9 cellular contexts compared by ENCODE assay signal in the genomic region with DNA sequence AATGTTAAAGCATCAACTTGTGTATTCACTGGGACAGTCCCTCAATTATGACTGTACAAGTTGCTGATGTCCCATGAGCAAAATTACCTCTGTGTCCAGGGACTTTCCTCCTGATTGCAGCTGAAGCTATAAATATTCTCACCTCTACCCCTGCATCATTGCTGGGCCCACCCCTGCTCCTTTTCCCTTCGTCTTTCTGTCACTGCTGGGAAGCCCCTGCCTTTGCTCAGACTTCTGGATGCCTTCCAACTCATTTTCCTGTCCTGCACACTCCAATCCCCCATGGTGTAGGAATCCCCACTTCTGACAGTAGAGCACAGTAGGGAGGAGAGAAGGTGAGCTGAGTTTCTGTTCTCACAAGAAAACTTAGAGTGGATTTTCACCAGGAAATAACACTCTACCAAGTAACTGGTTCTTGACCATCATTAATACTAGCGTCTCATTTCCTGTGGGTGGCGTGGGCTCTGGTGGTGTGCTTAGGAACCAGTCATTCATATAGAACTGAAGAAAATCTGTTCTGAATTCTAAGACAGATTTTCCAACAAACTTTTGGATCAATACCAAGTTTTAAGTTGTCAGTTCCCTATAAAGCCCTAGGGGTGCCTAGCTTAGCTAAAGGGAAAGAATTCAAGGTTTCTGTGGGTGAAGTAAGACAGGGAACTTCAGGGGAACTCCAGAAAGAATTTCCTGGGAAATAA.
DNase-seq lines count a peak whose midpoint lies in the region; ATAC-seq lines count a peak whose summit lies in the region.
"Had no signal": no experiment of that assay in that cellular context is flagged by ENCODE, and none has a peak within 500 bp of the region (broad histone marks: within the 10 kb centered on the region; RNA-seq: fewer than 3 reads in every experiment).

No MANE protein-coding gene starts in this region.

- H3K27ac Mint-ChIP-seq in activated CD4-positive, alpha-beta memory T cell treated with anti-CD3 and anti-CD28 coated beads for 36 hours: peak overlapping the region; percentile 70
- H3K27ac Mint-ChIP-seq in activated CD4-positive, alpha-beta memory T cell treated with anti-CD3 and anti-CD28 coated beads, Interleukin-2, amount 10 ng/mL, durations not matched to agents 7 days and 5 days: no peak overlapping the region
- H3K27ac Mint-ChIP-seq in activated CD8-positive, alpha-beta T cell treated with anti-CD3 and anti-CD28 coated beads, Interleukin-2, amount 10 ng/mL, durations not matched to agents 7 days and 5 days: peak overlapping the region; percentile 61
- no peak overlapping the region for H3K27ac Mint-ChIP-seq in naive thymus-derived CD4-positive, alpha-beta T cell

- no peak overlapping the region for H3K4me3 Mint-ChIP-seq in activated CD4-positive, alpha-beta memory T cell treated with anti-CD3 and anti-CD28 coated beads for 36 hours
- no peak overlapping the region for H3K4me3 Mint-ChIP-seq in activated CD4-positive, alpha-beta memory T cell treated with anti-CD3 and anti-CD28 coated beads, Interleukin-2, amount 10 ng/mL, durations not matched to agents 7 days and 5 days
- no peak overlapping the region for H3K4me3 Mint-ChIP-seq in activated CD8-positive, alpha-beta T cell treated with anti-CD3 and anti-CD28 coated beads, Interleukin-2, amount 10 ng/mL, durations not matched to agents 7 days and 5 days
- H3K4me3 Mint-ChIP-seq in naive thymus-derived CD4-positive, alpha-beta T cell: no peak overlapping the region

- no peaks in the 10 kb centered on the region for H3K27me3 Mint-ChIP-seq in activated CD4-positive, alpha-beta memory T cell treated with anti-CD3 and anti-CD28 coated beads for 36 hours
- peaks cover under 1% of the 10 kb centered on the region for H3K27me3 Mint-ChIP-seq in activated CD4-positive, alpha-beta memory T cell treated with anti-CD3 and anti-CD28 coated beads, Interleukin-2, amount 10 ng/mL, durations not matched to agents 7 days and 5 days
- H3K27me3 Mint-ChIP-seq in activated CD8-positive, alpha-beta T cell treated with anti-CD3 and anti-CD28 coated beads, Interleukin-2, amount 10 ng/mL, durations not matched to agents 7 days and 5 days (ENCODE audit: low read depth): peaks cover 4% of the 10 kb centered on the region
- peaks cover 0 to 14% (median 1%) of the 10 kb centered on the region in 5 donors for H3K27me3 Mint-ChIP-seq in naive thymus-derived CD4-positive, alpha-beta T cell

- no peaks in the 10 kb centered on the region for H3K9me3 Mint-ChIP-seq in activated CD4-positive, alpha-beta memory T cell treated with anti-CD3 and anti-CD28 coated beads for 36 hours
- no peaks in the 10 kb centered on the region for H3K9me3 Mint-ChIP-seq in activated CD4-positive, alpha-beta memory T cell treated with anti-CD3 and anti-CD28 coated beads, Interleukin-2, amount 10 ng/mL, durations not matched to agents 7 days and 5 days
- H3K9me3 Mint-ChIP-seq in activated CD8-positive, alpha-beta T cell treated with anti-CD3 and anti-CD28 coated beads, Interleukin-2, amount 10 ng/mL, durations not matched to agents 7 days and 5 days (ENCODE audit: insufficient read depth): no peaks in the 10 kb centered on the region
- peaks cover 0 to 1% (median 0%) of the 10 kb centered on the region in 11 donors for H3K9me3 Mint-ChIP-seq in naive thymus-derived CD4-positive, alpha-beta T cell

- POLR2A ChIA-PET in activated CD4-positive, alpha-beta memory T cell treated with anti-CD3 and anti-CD28 coated beads for 36 hours (lab: Charles Lee): interaction anchor here (0.5 kb wide), 1 partner anchor 142 kb away, joined by 3 read pairs; no protein-coding TSS in a partner anchor
- POLR2A ChIA-PET in activated CD4-positive, alpha-beta memory T cell treated with anti-CD3 and anti-CD28 coated beads, Interleukin-2, amount 10 ng/mL, durations not matched to agents 7 days and 5 days (lab: Charles Lee): no interaction called here
- POLR2A ChIA-PET in activated CD8-positive, alpha-beta T cell treated with anti-CD3 and anti-CD28 coated beads, Interleukin-2, amount 10 ng/mL, durations not matched to agents 7 days and 5 days (lab: Charles Lee): no interaction called here
- POLR2A ChIA-PET in naive thymus-derived CD4-positive, alpha-beta T cell (lab: Charles Lee): no interaction called here

- intact Hi-C loops in activated CD4-positive, alpha-beta memory T cell treated with anti-CD3 and anti-CD28 coated beads for 36 hours (cut with micrococcal nuclease): loop anchor here (5.0 kb wide), 1 partner anchor 141 kb away; no protein-coding TSS in a partner anchor
- intact Hi-C loops in posterior vena cava (cut with DNase I): loop anchor here in 1 of 2 donors (10.0 kb wide), 1 partner anchor 223 kb away; no protein-coding TSS in a partner anchor
- intact Hi-C loops in naive thymus-derived CD4-positive, alpha-beta T cell (cut with micrococcal nuclease): no loop called here

- no peaks in the 10 kb centered on the region for H3K27me3 ChIP-seq in naive thymus-derived CD4-positive, alpha-beta T cell (ENCODE audit: control insufficient read depth in 2 of 2, insufficient read depth in 2 of 2, low read length in 2 of 2)

- H3K27ac ChIP-seq in naive thymus-derived CD4-positive, alpha-beta T cell (ENCODE audit: low read depth, low read length): no peak overlapping the region
- H3K27ac ChIP-seq: BLaER1 treated with 17β-estradiol and CSF1 and Interleukin-3, amounts not matched to agents 10 nM and 100 nM had no signal

- peak; percentile 46 for DNase-seq in activated CD4-positive, alpha-beta memory T cell treated with anti-CD3 and anti-CD28 coated beads for 36 hours
- no peak for DNase-seq in activated CD4-positive, alpha-beta memory T cell treated with anti-CD3 and anti-CD28 coated beads, Interleukin-2, amount 10 ng/mL, durations not matched to agents 7 days and 5 days
- peak; percentile 19 for DNase-seq in activated CD8-positive, alpha-beta T cell treated with anti-CD3 and anti-CD28 coated beads, Interleukin-2, amount 10 ng/mL, durations not matched to agents 7 days and 5 days
- DNase-seq in stimulated activated CD4-positive, alpha-beta T cell treated with anti-CD3 and anti-CD28 coated beads, Interleukin-2, amount 100 ng/mL, for 24 hours: peak; percentile 10 to 16
- no peak for DNase-seq in posterior vena cava (ENCODE audit: low spot score)
- no peak for DNase-seq in DMS53 treated with DMSO at 0.1 percent for 48 hours (lab: John Stamatoyannopoulos, UW; ENCODE audit: unreplicated experiment)
- no peak for DNase-seq in naive thymus-derived CD4-positive, alpha-beta T cell

- ATAC-seq in HG02759 (IDR thresholded peaks at IDR 0.05; ENCODE audit: unreplicated experiment): peak; percentile 83
- no peak for ATAC-seq in activated CD8-positive, alpha-beta T cell treated with anti-CD3 and anti-CD28 coated beads, Interleukin-2, amount 10 ng/mL, durations not matched to agents 7 days and 5 days
- no peak for ATAC-seq in naive thymus-derived CD4-positive, alpha-beta T cell

- CTCF ChIA-PET in activated CD4-positive, alpha-beta memory T cell treated with anti-CD3 and anti-CD28 coated beads for 36 hours (lab: Charles Lee): no interaction called here
- CTCF ChIA-PET in activated CD4-positive, alpha-beta memory T cell treated with anti-CD3 and anti-CD28 coated beads, Interleukin-2, amount 10 ng/mL, durations not matched to agents 7 days and 5 days (lab: Charles Lee): interaction anchor here (0.8 kb wide), 1 partner anchor 272 kb away, joined by 4 read pairs; no protein-coding TSS in a partner anchor
- CTCF ChIA-PET in activated CD8-positive, alpha-beta T cell treated with anti-CD3 and anti-CD28 coated beads, Interleukin-2, amount 10 ng/mL, durations not matched to agents 7 days and 5 days (lab: Charles Lee): interaction anchor here (0.6 to 1.7 kb wide), 2 partner anchors 220 to 245 kb away, joined by 3 to 6 read pairs; no protein-coding TSS in a partner anchor
- CTCF ChIA-PET in naive thymus-derived CD4-positive, alpha-beta T cell (lab: Charles Lee): interaction anchor here (1.2 kb wide), 1 partner anchor 244 kb away, joined by 3 read pairs; no protein-coding TSS in a partner anchor

- no peaks in the 10 kb centered on the region for H3K36me3 Mint-ChIP-seq in activated CD4-positive, alpha-beta memory T cell treated with anti-CD3 and anti-CD28 coated beads for 36 hours
- no peaks in the 10 kb centered on the region for H3K36me3 Mint-ChIP-seq in activated CD4-positive, alpha-beta memory T cell treated with anti-CD3 and anti-CD28 coated beads, Interleukin-2, amount 10 ng/mL, durations not matched to agents 7 days and 5 days (ENCODE audit: low read depth)
- no peaks in the 10 kb centered on the region for H3K36me3 Mint-ChIP-seq in activated CD8-positive, alpha-beta T cell treated with anti-CD3 and anti-CD28 coated beads, Interleukin-2, amount 10 ng/mL, durations not matched to agents 7 days and 5 days (ENCODE audit: low read depth)
- no peaks in the 10 kb centered on the region for H3K36me3 Mint-ChIP-seq in naive thymus-derived CD4-positive, alpha-beta T cell

- no peaks in the 10 kb centered on the region for H3K4me1 ChIP-seq in naive thymus-derived CD4-positive, alpha-beta T cell (ENCODE audit: control insufficient read depth in 2 of 2, insufficient read depth in 2 of 2, low read length in 2 of 2)
- H3K4me1 ChIP-seq: BLaER1 treated with 17β-estradiol and CSF1 and Interleukin-3, amounts not matched to agents 10 nM and 100 nM had no signal

- no peaks in the 10 kb centered on the region for H3K9me3 ChIP-seq in naive thymus-derived CD4-positive, alpha-beta T cell (ENCODE audit: control insufficient read depth in 2 of 3, low read length in 3 of 3)

- peaks cover 11% of the 10 kb centered on the region for H3K4me1 Mint-ChIP-seq in activated CD4-positive, alpha-beta memory T cell treated with anti-CD3 and anti-CD28 coated beads for 36 hours (ENCODE audit: low read depth)
- H3K4me1 Mint-ChIP-seq in activated CD4-positive, alpha-beta memory T cell treated with anti-CD3 and anti-CD28 coated beads, Interleukin-2, amount 10 ng/mL, durations not matched to agents 7 days and 5 days: peaks cover 2% of the 10 kb centered on the region
- peaks cover 5% of the 10 kb centered on the region for H3K4me1 Mint-ChIP-seq in activated CD8-positive, alpha-beta T cell treated with anti-CD3 and anti-CD28 coated beads, Interleukin-2, amount 10 ng/mL, durations not matched to agents 7 days and 5 days (ENCODE audit: low read depth)
- peaks cover 0 to 3% (median 0%) of the 10 kb centered on the region in 7 donors for H3K4me1 Mint-ChIP-seq in naive thymus-derived CD4-positive, alpha-beta T cell

- H3K36me3 ChIP-seq in naive thymus-derived CD4-positive, alpha-beta T cell (ENCODE audit: control insufficient read depth in 2 of 3, insufficient read depth in 3 of 3, low read length in 3 of 3): no peaks in the 10 kb centered on the region
- H3K36me3 ChIP-seq: BLaER1 treated with 17β-estradiol and CSF1 and Interleukin-3, amounts not matched to agents 10 nM and 100 nM had no signal

- no peak overlapping the region for H3K4me3 ChIP-seq in naive thymus-derived CD4-positive, alpha-beta T cell (ENCODE audit: low read length)
- H3K4me3 ChIP-seq: BLaER1 treated with 17β-estradiol and CSF1 and Interleukin-3, amounts not matched to agents 10 nM and 100 nM had no signal

Comparison
In these comparisons a context has a peak if more than half of its experiments do, and no peak if none do; other contexts are left out.
1. DNase-seq: peak in activated CD4-positive, alpha-beta memory T cell treated with anti-CD3 and anti-CD28 coated beads for 36 hours (single experiment), activated CD8-positive, alpha-beta T cell treated with anti-CD3 and anti-CD28 coated beads, Interleukin-2, amount 10 ng/mL, durations not matched to agents 7 days and 5 days (single experiment) and stimulated activated CD4-positive, alpha-beta T cell treated with anti-CD3 and anti-CD28 coated beads, Interleukin-2, amount 100 ng/mL, for 24 hours (2 of 2); none in activated CD4-positive, alpha-beta memory T cell treated with anti-CD3 and anti-CD28 coated beads, Interleukin-2, amount 10 ng/mL, durations not matched to agents 7 days and 5 days (single experiment), posterior vena cava (single experiment), DMS53 treated with DMSO at 0.1 percent for 48 hours (single experiment) and naive thymus-derived CD4-positive, alpha-beta T cell (0 of 9).
2. H3K27ac Mint-ChIP-seq: peak in activated CD4-positive, alpha-beta memory T cell treated with anti-CD3 and anti-CD28 coated beads for 36 hours (single experiment) and activated CD8-positive, alpha-beta T cell treated with anti-CD3 and anti-CD28 coated beads, Interleukin-2, amount 10 ng/mL, durations not matched to agents 7 days and 5 days (single experiment); none in activated CD4-positive, alpha-beta memory T cell treated with anti-CD3 and anti-CD28 coated beads, Interleukin-2, amount 10 ng/mL, durations not matched to agents 7 days and 5 days (single experiment) and naive thymus-derived CD4-positive, alpha-beta T cell (0 of 9).